ENCODE assay signal across 26 cellular contexts in the genomic region with DNA sequence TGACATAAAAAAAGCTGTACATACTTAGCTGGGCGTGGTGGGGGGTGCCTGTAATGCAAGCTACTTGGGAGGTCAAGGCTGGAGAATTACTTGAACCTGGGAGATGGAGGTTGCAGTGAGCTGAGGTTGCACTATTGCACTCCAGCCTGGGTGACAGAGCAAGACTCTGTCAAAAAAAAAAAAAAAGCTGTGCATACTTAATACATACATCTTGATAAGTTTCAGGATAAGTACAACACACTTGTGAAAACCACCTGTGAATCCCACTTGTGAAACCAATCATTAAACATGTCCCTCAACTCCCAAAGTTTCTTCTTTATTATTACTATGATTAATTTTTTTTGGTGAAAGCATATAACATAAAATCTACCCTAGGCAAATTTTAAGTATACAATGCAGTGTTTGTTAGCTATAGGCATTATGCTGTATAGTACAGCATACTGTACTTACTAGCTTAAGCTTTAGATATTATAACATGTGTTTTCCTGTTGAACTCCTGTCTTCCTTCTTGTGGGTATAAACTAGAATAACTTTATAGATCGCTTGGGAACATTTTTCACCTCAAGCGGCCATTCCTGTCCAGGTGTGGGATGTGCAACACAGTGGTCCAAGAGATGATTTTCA.
"Had no signal": no experiment of that assay in that cellular context is flagged by ENCODE, and none has a peak within 500 bp of the region (broad histone marks: within the 10 kb centered on the region; RNA-seq: fewer than 3 reads in every experiment).

No MANE protein-coding gene starts in this region.

- H3K4me3 ChIP-seq: colonic mucosa, esophagus squamous epithelium, gastroesophageal sphincter had no signal

- H3K4me1 ChIP-seq: colonic mucosa, esophagus squamous epithelium, gastroesophageal sphincter had no signal

- H3K27me3 ChIP-seq: colonic mucosa, esophagus squamous epithelium, gastroesophageal sphincter had no signal

- H3K27ac Mint-ChIP-seq: activated CD4-positive, alpha-beta memory T cell treated with anti-CD3 and anti-CD28 coated beads, Interleukin-2, amount 10 ng/mL, durations not matched to agents 7 days and 5 days; activated CD4-positive, alpha-beta T cell treated with anti-CD3 and anti-CD28 coated beads, Interleukin-2, amount 10 ng/mL, durations not matched to agents 7 days and 5 days; activated naive CD4-positive, alpha-beta T cell treated with anti-CD3 and anti-CD28 coated beads, Interleukin-2, amount 10 ng/mL, durations not matched to agents 7 days and 5 days; activated naive CD4-positive, alpha-beta T cell treated with anti-CD3 and anti-CD28 coated beads, Interleukin-2, amount 50 U/mL, for 72 hours; activated naive CD8-positive, alpha-beta T cell treated with anti-CD3 and anti-CD28 coated beads, Interleukin-2, amount 10 ng/mL, durations not matched to agents 7 days and 5 days; activated T-cell treated with anti-CD3 and anti-CD28 coated beads, Interleukin-2, amount 50 U/mL, for 24 hours; activated T-cell treated with anti-CD3 and anti-CD28 coated beads, Interleukin-2, amount 50 U/mL, for 72 hours; endodermal cell had no signal

- H3K36me3 ChIP-seq: colonic mucosa, esophagus squamous epithelium, gastroesophageal sphincter had no signal

- H3K4me1 Mint-ChIP-seq: activated naive CD4-positive, alpha-beta T cell treated with anti-CD3 and anti-CD28 coated beads, Interleukin-2, amount 10 ng/mL, durations not matched to agents 7 days and 5 days had no signal

- H3K4me3 Mint-ChIP-seq: activated CD4-positive, alpha-beta memory T cell treated with anti-CD3 and anti-CD28 coated beads, Interleukin-2, amount 10 ng/mL, durations not matched to agents 7 days and 5 days; activated CD4-positive, alpha-beta T cell treated with anti-CD3 and anti-CD28 coated beads, Interleukin-2, amount 10 ng/mL, durations not matched to agents 7 days and 5 days; activated naive CD4-positive, alpha-beta T cell treated with anti-CD3 and anti-CD28 coated beads, Interleukin-2, amount 10 ng/mL, durations not matched to agents 7 days and 5 days; activated naive CD8-positive, alpha-beta T cell treated with anti-CD3 and anti-CD28 coated beads, Interleukin-2, amount 10 ng/mL, durations not matched to agents 7 days and 5 days; activated T-cell treated with anti-CD3 and anti-CD28 coated beads, Interleukin-2, amount 50 U/mL, for 24 hours; activated T-cell treated with anti-CD3 and anti-CD28 coated beads, Interleukin-2, amount 50 U/mL, for 72 hours; endodermal cell had no signal

- H3K27me3 Mint-ChIP-seq: activated CD4-positive, alpha-beta memory T cell treated with anti-CD3 and anti-CD28 coated beads, Interleukin-2, amount 10 ng/mL, durations not matched to agents 7 days and 5 days; activated CD4-positive, alpha-beta T cell treated with anti-CD3 and anti-CD28 coated beads, Interleukin-2, amount 10 ng/mL, durations not matched to agents 7 days and 5 days; activated naive CD4-positive, alpha-beta T cell treated with anti-CD3 and anti-CD28 coated beads, Interleukin-2, amount 10 ng/mL, durations not matched to agents 7 days and 5 days; activated naive CD8-positive, alpha-beta T cell treated with anti-CD3 and anti-CD28 coated beads, Interleukin-2, amount 10 ng/mL, durations not matched to agents 7 days and 5 days; activated T-cell treated with anti-CD3 and anti-CD28 coated beads, Interleukin-2, amount 50 U/mL, for 24 hours had no signal

- H3K9me3 ChIP-seq: colonic mucosa had no signal

- H3K27ac ChIP-seq: colonic mucosa, esophagus squamous epithelium, gastroesophageal sphincter had no signal

- DNase-seq: activated CD4-positive, alpha-beta memory T cell treated with anti-CD3 and anti-CD28 coated beads, Interleukin-2, amount 10 ng/mL, durations not matched to agents 7 days and 5 days; activated CD4-positive, alpha-beta T cell treated with anti-CD3 and anti-CD28 coated beads for 4 hours; activated CD4-positive, alpha-beta T cell treated with anti-CD3 and anti-CD28 coated beads, Interleukin-2, amount 10 ng/mL, durations not matched to agents 7 days and 5 days; activated CD4-positive, alpha-beta T cell treated with anti-CD3 and anti-CD28 coated beads, Interleukin-2, amount 50 U/mL, for 4 hours; activated CD4-positive, CD25-positive, alpha-beta regulatory T cell; activated CD4-positive, CD25-positive, alpha-beta regulatory T cell treated with anti-CD3 and anti-CD28 coated beads, Interleukin-2, amount 50 U/mL, for 72 hours; activated CD8-positive, alpha-beta memory T cell treated with anti-CD3 and anti-CD28 coated beads, Interleukin-2, amount 50 U/mL, for 48 hours; activated gamma-delta T cell; activated naive CD4-positive, alpha-beta T cell; activated naive CD4-positive, alpha-beta T cell treated with anti-CD3 and anti-CD28 coated beads, Interleukin-2, amount 10 ng/mL, durations not matched to agents 7 days and 5 days; activated naive CD8-positive, alpha-beta T cell treated with anti-CD3 and anti-CD28 coated beads, Interleukin-2, amount 10 ng/mL, durations not matched to agents 7 days and 5 days; activated T-cell treated with anti-CD3 and anti-CD28 coated beads for 4 hours; activated T-cell treated with anti-CD3 and anti-CD28 coated beads, Interleukin-2, amount 50 U/mL, for 24 hours; activated T-cell treated with anti-CD3 and anti-CD28 coated beads, Interleukin-2, amount 50 U/mL, for 72 hours; anterior cingulate cortex; caudate nucleus; cerebellar nuclear complex; colonic mucosa; effector CD8-positive, alpha-beta T cell; endodermal cell; erythroblast; esophagus squamous epithelium; foreskin melanocyte; T-helper 2 cell had no signal

- ATAC-seq: activated naive CD4-positive, alpha-beta T cell treated with anti-CD3 and anti-CD28 coated beads, Interleukin-2, amount 50 U/mL, for 72 hours; activated T-cell treated with anti-CD3 and anti-CD28 coated beads, Interleukin-2, amount 50 U/mL, for 72 hours; gastroesophageal sphincter had no signal
